Comparison of ENCODE assay signal across 15 cellular contexts in genomic region chr6:14142816-14143215, GRCh38. TPM values are rescaled to one million over a fixed set of nuclear protein-coding genes. Genes with fewer than 3 reads are reported as not detected.
DNase-seq lines count a peak whose midpoint lies in the region; ATAC-seq, FAIRE-seq and TF ChIP-seq lines count a peak whose summit lies in the region.
"Had no signal": no experiment of that assay in that cellular context is flagged by ENCODE, and none has a peak within 500 bp of the region (broad histone marks: within the 10 kb centered on the region; RNA-seq: fewer than 3 reads in every experiment).

No MANE protein-coding gene starts in this region.

- no peaks in the 10 kb centered on the region for H3K36me3 ChIP-seq in bronchial epithelial cell (ENCODE audit: control insufficient read depth, insufficient read depth, low read length)
- H3K36me3 ChIP-seq in parathyroid adenoma (ENCODE audit: control insufficient read depth, insufficient read depth, low read length) = no peaks in the 10 kb centered on the region
- H3K36me3 ChIP-seq in colonic mucosa = no peaks in the 10 kb centered on the region
- H3K36me3 ChIP-seq in gastrocnemius medialis = no peaks in the 10 kb centered on the region

- no peaks in the 10 kb centered on the region for H3K79me2 ChIP-seq in parathyroid adenoma

- DNase-seq in T-helper 1 cell (no peak), bronchial epithelial cell (ENCODE audit: low read depth) (no peak), colonic mucosa (no peak), gastrocnemius medialis (no peak)
- DNase-seq: 8988T; AML-193; CD4-positive, CD25-positive, alpha-beta regulatory T cell; DMS53; GF-D8; GM23248; H7 had no signal

- peak overlapping the region; percentile 4 for H3K27ac Mint-ChIP-seq in T-helper 1 cell treated with Interleukin-12 subunit alpha and Interleukin-12 subunit beta and Interleukin-4 antibody, amounts not matched to agents 30 μg/mL and 1 μg/mL, for 36 hours
- H3K27ac Mint-ChIP-seq: CD4-positive, CD25-positive, alpha-beta regulatory T cell had no signal

- peak overlapping the region; percentile 38 for H2AFZ ChIP-seq in parathyroid adenoma
- H2AFZ ChIP-seq: GM23248 had no signal

- H3K36me3 Mint-ChIP-seq in T-helper 1 cell treated with Interleukin-12 subunit alpha and Interleukin-12 subunit beta and Interleukin-4 antibody, amounts not matched to agents 30 μg/mL and 1 μg/mL, for 36 hours (ENCODE audit: low read depth) = peaks cover 1% of the 10 kb centered on the region

- no peaks in the 10 kb centered on the region for H3K9me3 Mint-ChIP-seq in T-helper 1 cell treated with Interleukin-12 subunit alpha and Interleukin-12 subunit beta and Interleukin-4 antibody, amounts not matched to agents 30 μg/mL and 1 μg/mL, for 36 hours
- H3K9me3 Mint-ChIP-seq: CD4-positive, CD25-positive, alpha-beta regulatory T cell had no signal

- TF ChIP-seq POLR2A in gastrocnemius medialis (IDR thresholded peaks at IDR 0.05) = no peak

- ATAC-seq in gastrocnemius medialis (no peak), GM19035 (IDR thresholded peaks at IDR 0.05; ENCODE audit: unreplicated experiment) (no peak)

- H3K27ac ChIP-seq in parathyroid adenoma (no peak overlapping the region), colonic mucosa (no peak overlapping the region), gastrocnemius medialis (no peak overlapping the region)
- H3K27ac ChIP-seq: BLaER1 treated with 17β-estradiol and CSF1 and Interleukin-3, amounts not matched to agents 10 nM and 100 nM; GM23248 had no signal

- H3K4me3 Mint-ChIP-seq in T-helper 1 cell treated with Interleukin-12 subunit alpha and Interleukin-12 subunit beta and Interleukin-4 antibody, amounts not matched to agents 30 μg/mL and 1 μg/mL, for 36 hours = no peak overlapping the region
- H3K4me3 Mint-ChIP-seq: CD4-positive, CD25-positive, alpha-beta regulatory T cell had no signal

- peaks cover 5% of the 10 kb centered on the region for H3K4me1 Mint-ChIP-seq in T-helper 1 cell treated with Interleukin-12 subunit alpha and Interleukin-12 subunit beta and Interleukin-4 antibody, amounts not matched to agents 30 μg/mL and 1 μg/mL, for 36 hours (ENCODE audit: low read depth)

- H3K9me3 ChIP-seq in parathyroid adenoma (ENCODE audit: control insufficient read depth, low read length) (no peaks in the 10 kb centered on the region), colonic mucosa (no peaks in the 10 kb centered on the region), gastrocnemius medialis (no peaks in the 10 kb centered on the region)
- H3K9me3 ChIP-seq: BLaER1 treated with 17β-estradiol and CSF1 and Interleukin-3, amounts not matched to agents 10 nM and 100 nM had no signal

- no peaks in the 10 kb centered on the region for H3K27me3 Mint-ChIP-seq in T-helper 1 cell treated with Interleukin-12 subunit alpha and Interleukin-12 subunit beta and Interleukin-4 antibody, amounts not matched to agents 30 μg/mL and 1 μg/mL, for 36 hours (ENCODE audit: low read depth)
- H3K27me3 Mint-ChIP-seq: CD4-positive, CD25-positive, alpha-beta regulatory T cell had no signal

- peak; percentile 64 for FAIRE-seq in bronchial epithelial cell (lab: Jason Lieb, UNC)

- in situ Hi-C loops in gastrocnemius medialis (cut with MboI; ENCODE audit: low sequenced_read_pairs in 4 of 4) = loop anchor here (5.0 to 10.0 kb wide), 3 partner anchors 236 to 348 kb away; no protein-coding TSS in a partner anchor

- H3K4me1 ChIP-seq in parathyroid adenoma = no peaks in the 10 kb centered on the region
- no peaks in the 10 kb centered on the region for H3K4me1 ChIP-seq in colonic mucosa
- H3K4me1 ChIP-seq in gastrocnemius medialis = peaks cover 0 to 8% of the 10 kb centered on the region in 2 donors

- H3K9ac ChIP-seq in parathyroid adenoma (no peak overlapping the region), colonic mucosa (ENCODE audit: low read depth in 2 of 2, low read length in 2 of 2) (no peak overlapping the region)
- H3K9ac ChIP-seq: BLaER1 treated with 17β-estradiol and CSF1 and Interleukin-3, amounts not matched to agents 10 nM and 100 nM; GM23248 had no signal

- peaks cover 8% of the 10 kb centered on the region for H3K27me3 ChIP-seq in bronchial epithelial cell (ENCODE audit: control insufficient read depth, insufficient read depth, low read length)
- no peaks in the 10 kb centered on the region for H3K27me3 ChIP-seq in parathyroid adenoma (ENCODE audit: control insufficient read depth, insufficient read depth, low read length)
- H3K27me3 ChIP-seq in colonic mucosa = no peaks in the 10 kb centered on the region
- H3K27me3 ChIP-seq in gastrocnemius medialis = no peaks in the 10 kb centered on the region
- H3K27me3 ChIP-seq: BLaER1 treated with 17β-estradiol and CSF1 and Interleukin-3, amounts not matched to agents 10 nM and 100 nM had no signal

- TF ChIP-seq CTCF in bronchial epithelial cell (IDR thresholded peaks at IDR 0.05; ENCODE audit: insufficient read depth, low read length, severe bottlenecking) = no peak
- no peak for TF ChIP-seq CTCF in parathyroid adenoma (IDR thresholded peaks at IDR 0.05)
- no peak for TF ChIP-seq CTCF in colonic mucosa (IDR thresholded peaks at IDR 0.05)
- no peak for TF ChIP-seq CTCF in gastrocnemius medialis (IDR thresholded peaks at IDR 0.05 in 4 of 5, conservative IDR thresholded peaks at IDR 0.05 in 1 of 5)

- H3K4me2 ChIP-seq in parathyroid adenoma (ENCODE audit: low read length) = no peak overlapping the region

- H3K4me3 ChIP-seq in bronchial epithelial cell (ENCODE audit: low read depth, low read length) (no peak overlapping the region), parathyroid adenoma (ENCODE audit: low read depth, low read length) (no peak overlapping the region), colonic mucosa (no peak overlapping the region), gastrocnemius medialis (no peak overlapping the region)
- H3K4me3 ChIP-seq: BLaER1 treated with 17β-estradiol and CSF1 and Interleukin-3, amounts not matched to agents 10 nM and 100 nM; GM23248 had no signal

- intact Hi-C loops in colonic mucosa (cut with DNase I) = loop anchor here (5.0 kb wide), 1 partner anchor 236 kb away; no protein-coding TSS in a partner anchor
- intact Hi-C loops in gastrocnemius medialis (cut with DNase I; ENCODE audit: low total_unique reads) = loop anchor here (10.0 kb wide), 1 partner anchor 348 kb away; no protein-coding TSS in a partner anchor

RNA-seq across cellular contexts. Expression of gene CD83, which starts 25.2 kb away (rescaled TPM):
- total RNA-seq in bronchial epithelial cell (0.53 and 1.0 TPM in 2 replicates), colonic mucosa (1 to 10 TPM; 2.8 TPM), gastrocnemius medialis (under 1 TPM in 3 of 4 donors, not detected in 1; 0.27 to 0.72 (median 0.56) TPM)
